Comparison of ENCODE assay signal across 1 cellular context in the genomic region with DNA sequence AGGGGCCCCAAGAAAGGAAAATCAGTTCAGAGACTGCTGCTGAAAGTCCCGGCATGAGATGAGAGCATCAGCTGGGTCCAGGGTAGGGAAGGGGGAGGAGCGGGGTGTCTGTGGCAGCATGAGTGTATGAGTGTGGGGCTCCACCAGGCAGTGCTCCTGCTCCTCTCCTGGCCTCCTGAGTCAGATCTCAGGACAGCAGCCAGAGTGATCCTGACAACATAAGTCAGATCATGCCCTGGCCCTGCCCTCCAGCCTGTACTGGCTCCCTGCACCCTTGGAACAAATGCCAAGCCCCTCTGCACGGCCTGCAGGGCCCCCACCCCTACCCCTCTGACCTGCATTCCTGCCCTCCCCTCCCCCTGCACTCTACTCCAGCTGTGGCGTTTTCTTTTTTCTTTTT.
TF ChIP-seq lines count a peak whose summit lies in the region.

No MANE protein-coding gene starts in this region.

TF ChIP-seq in GM23338, 12 proteins besides CTCF, POLR2A, EP300 and RAD21 (continued from another document):
- TF ChIP-seq REST (IDR thresholded peaks at IDR 0.05; ENCODE audit: unreplicated experiment): no peak
- TF ChIP-seq STAT1 (IDR thresholded peaks at IDR 0.05; ENCODE audit: unreplicated experiment): no peak
